9 cellular contexts compared by ENCODE assay signal in genomic region chr6:136788069-136788902, GRCh38. TPM values are rescaled to one million over a fixed set of nuclear protein-coding genes. Genes with fewer than 3 reads are reported as not detected.
A peak's percentile ranks its signal among the peaks of the same experiment; 100 is the strongest.
DNase-seq lines count a peak whose midpoint lies in the region; ATAC-seq and TF ChIP-seq lines count a peak whose summit lies in the region.
"Had no signal": no experiment of that assay in that cellular context is flagged by ENCODE, and none has a peak within 500 bp of the region (broad histone marks: within the 10 kb centered on the region; RNA-seq: fewer than 3 reads in every experiment).

No MANE protein-coding gene starts in this region.

- H3K4me2 ChIP-seq in OCI-LY7 (ENCODE audit: low read length) (peak overlapping the region; percentile 38), skeletal muscle satellite cell (ENCODE audit: low read length) (peak overlapping the region; percentile 92)

- peak; percentile 13 for ATAC-seq in GM18867 (IDR thresholded peaks at IDR 0.05; ENCODE audit: unreplicated experiment)

- intact Hi-C loops in OCI-LY7 (cut with micrococcal nuclease; ENCODE audit: unreplicated experiment) = no loop called here

- TF ChIP-seq CTCF in OCI-LY7 (conservative IDR thresholded peaks at IDR 0.05; ENCODE audit: low read length) = no peak

- H3K27me3 ChIP-seq in skeletal muscle satellite cell (ENCODE audit: control insufficient read depth, insufficient read depth, low read length) = no peaks in the 10 kb centered on the region

- no peak for DNase-seq in OCI-LY7 (ENCODE audit: low spot score)
- no peak for DNase-seq in NCI-H69 (lab: John Stamatoyannopoulos, UW)
- no peak for DNase-seq in NK-92 treated with Interleukin-12 subunit alpha and Interleukin-12 subunit beta, amount 100 ng/mL, for 24 hours (lab: John Stamatoyannopoulos, UW)
- DNase-seq in iPS-NIHi7 (ENCODE audit: extremely low spot score) = no peak
- DNase-seq: activated CD8-positive, alpha-beta memory T cell treated with anti-CD3 and anti-CD28 coated beads, Interleukin-2, amount 50 U/mL, for 4 hours; NCI-H1092 had no signal

- H4K20me1 ChIP-seq in OCI-LY7 (ENCODE audit: insufficient read depth, low read length) = no peaks in the 10 kb centered on the region

- TSS peak; percentile 5 for BruUV-seq in OCI-LY7 (replicated peaks; lab: Mats Ljungman, UMichigan)

- no peak overlapping the region for H2AFZ ChIP-seq in OCI-LY7 (ENCODE audit: low read length)

- CTCF ChIA-PET in OCI-LY7 (lab: Charles Lee; ENCODE audit: unreplicated experiment) = interaction anchor here (0.6 to 1.9 kb wide), 5 partner anchors 26 to 262 kb away, joined by 3 to 4 read pairs (median 3); no protein-coding TSS in a partner anchor

- POLR2A ChIA-PET in OCI-LY7 (lab: Charles Lee) = interaction anchor here (0.5 to 9.6 kb wide), 7 partner anchors 26 to 214 kb away, joined by 4 to 156 read pairs (median 11); no protein-coding TSS in a partner anchor

- H3K4me3 ChIP-seq in OCI-LY7 (ENCODE audit: low read depth, low read length, poor library complexity, severe bottlenecking) (peak overlapping the region; percentile 18), skeletal muscle satellite cell (ENCODE audit: low read length) (peak overlapping the region; percentile 56)

- H3K79me2 ChIP-seq in OCI-LY7 (ENCODE audit: insufficient read depth, low read depth, low read length) = peaks cover 77% of the 10 kb centered on the region

- peak overlapping the region; percentile 42 for H3K9ac ChIP-seq in skeletal muscle satellite cell (ENCODE audit: low read depth, low read length)

- H3K4me1 ChIP-seq in OCI-LY7 (ENCODE audit: insufficient read depth, low read length, poor library complexity, severe bottlenecking) (peaks cover 60% of the 10 kb centered on the region), skeletal muscle satellite cell (ENCODE audit: control insufficient read depth, insufficient read depth, low read length) (peaks cover 62% of the 10 kb centered on the region)

- peaks cover 11% of the 10 kb centered on the region for H3K36me3 ChIP-seq in OCI-LY7 (ENCODE audit: insufficient read depth, low read length)
- no peaks in the 10 kb centered on the region for H3K36me3 ChIP-seq in skeletal muscle satellite cell (ENCODE audit: insufficient read depth, low read length)

- H3K9me2 ChIP-seq in OCI-LY7 (ENCODE audit: insufficient read depth, low read length) = no peaks in the 10 kb centered on the region

- H3K27ac ChIP-seq in OCI-LY7 (ENCODE audit: low read depth, low read length, poor library complexity, severe bottlenecking) (no peak overlapping the region), cingulate gyrus (ENCODE audit: low read depth, low read length) (peak overlapping the region; percentile 39)

- H3K9me3 ChIP-seq in OCI-LY7 (ENCODE audit: low read length) = no peaks in the 10 kb centered on the region
- no peaks in the 10 kb centered on the region for H3K9me3 ChIP-seq in skeletal muscle satellite cell (replicated peaks; ENCODE audit: low read length)

RNA-seq across cellular contexts. Expression of gene MAP3K5, which starts 4.0 kb away (rescaled TPM):
- total RNA-seq in OCI-LY7 (2014; rRNA removed; shearing (Covaris generic)) = 12.0 and 13.8 TPM in 2 replicates
- total RNA-seq in OCI-LY7 (2022) = 16.6 and 17.1 TPM in 2 replicates
- 6.6 and 9.6 TPM in 2 replicates for total RNA-seq in skeletal muscle satellite cell (2012; rRNA removed)

RNA-seq across cellular contexts. Expression of gene PEX7, which starts 34.1 kb away (rescaled TPM):
- total RNA-seq in OCI-LY7 (2014; rRNA removed; shearing (Covaris generic)) = 7.3 and 8.4 TPM in 2 replicates
- 5.8 and 7.9 TPM in 2 replicates for total RNA-seq in OCI-LY7 (2022)
- 7.2 and 7.9 TPM in 2 replicates for total RNA-seq in skeletal muscle satellite cell (2012; rRNA removed)
